In the genomic region with DNA sequence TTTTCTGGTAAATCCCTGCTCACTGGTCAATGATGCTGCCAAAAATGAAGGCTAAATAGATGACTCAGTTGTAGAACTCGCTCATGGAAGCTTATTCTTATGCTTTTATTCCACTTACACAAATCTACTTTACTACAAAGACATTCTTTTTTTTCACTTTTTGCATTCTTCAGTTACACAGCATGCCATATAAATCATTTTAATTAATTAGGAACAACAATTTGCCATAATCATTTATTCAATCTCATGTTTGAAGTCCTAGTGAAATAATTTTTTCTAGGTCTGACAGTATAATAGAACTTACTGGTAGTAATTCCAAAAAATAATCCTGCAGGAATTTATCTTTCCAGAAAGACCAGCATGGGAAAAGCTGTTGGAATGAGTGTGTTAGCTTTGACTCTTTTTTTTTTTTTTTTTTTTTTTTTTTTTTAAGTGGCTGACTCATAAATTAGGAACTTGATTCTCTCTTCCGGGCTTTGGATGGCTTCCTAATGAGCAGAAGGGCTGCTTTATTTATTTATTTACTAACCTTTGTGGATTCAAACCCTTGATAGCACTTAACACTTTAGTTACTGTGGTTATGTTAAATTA, we compare ENCODE assay signal across 9 cellular contexts.
DNase-seq lines count a peak whose midpoint lies in the region; ATAC-seq and TF ChIP-seq lines count a peak whose summit lies in the region.
"Had no signal": no experiment of that assay in that cellular context is flagged by ENCODE, and none has a peak within 500 bp of the region (broad histone marks: within the 10 kb centered on the region; RNA-seq: fewer than 3 reads in every experiment).

No MANE protein-coding gene starts in this region.

- no peak overlapping the region for H3K4me3 Mint-ChIP-seq in activated CD8-positive, alpha-beta T cell treated with anti-CD3 and anti-CD28 coated beads, Interleukin-2, amount 10 ng/mL, durations not matched to agents 7 days and 5 days
- no peak overlapping the region for H3K4me3 Mint-ChIP-seq in activated T-cell treated with anti-CD3 and anti-CD28 coated beads, Interleukin-2, amount 50 U/mL, for 4 hours

- no peaks in the 10 kb centered on the region for H3K9me3 Mint-ChIP-seq in activated CD8-positive, alpha-beta T cell treated with anti-CD3 and anti-CD28 coated beads, Interleukin-2, amount 10 ng/mL, durations not matched to agents 7 days and 5 days (ENCODE audit: insufficient read depth)
- peaks cover 4% of the 10 kb centered on the region for H3K9me3 Mint-ChIP-seq in activated T-cell treated with anti-CD3 and anti-CD28 coated beads, Interleukin-2, amount 50 U/mL, for 4 hours

- H3K36me3 Mint-ChIP-seq in activated CD8-positive, alpha-beta T cell treated with anti-CD3 and anti-CD28 coated beads, Interleukin-2, amount 10 ng/mL, durations not matched to agents 7 days and 5 days (ENCODE audit: low read depth) = no peaks in the 10 kb centered on the region
- H3K36me3 Mint-ChIP-seq in activated T-cell treated with anti-CD3 and anti-CD28 coated beads, Interleukin-2, amount 50 U/mL, for 4 hours (ENCODE audit: insufficient read depth) = no peaks in the 10 kb centered on the region

- TF ChIP-seq CTCF in left ventricle myocardium inferior (IDR thresholded peaks at IDR 0.05; ENCODE audit: borderline replicate concordance) (no peak), tibial nerve (IDR thresholded peaks at IDR 0.05) (no peak)

- H3K27ac ChIP-seq in left ventricle myocardium inferior (replicated peaks) (peak overlapping the region; percentile 65), tibial nerve (peak overlapping the region in 3 of 4 donors; percentile 5 to 81 (median 77))
- H3K27ac ChIP-seq: BLaER1 had no signal

- ATAC-seq in SK-N-SH treated with all-trans-retinoic acid at 6 μM for 48 hours = peak; percentile 81
- no peak for ATAC-seq in activated CD8-positive, alpha-beta T cell treated with anti-CD3 and anti-CD28 coated beads, Interleukin-2, amount 10 ng/mL, durations not matched to agents 7 days and 5 days
- ATAC-seq in activated T-cell treated with anti-CD3 and anti-CD28 coated beads, Interleukin-2, amount 50 U/mL, for 4 hours = no peak
- no peak for ATAC-seq in HG03378 (IDR thresholded peaks at IDR 0.05; ENCODE audit: unreplicated experiment)

- H3K4me3 ChIP-seq in left ventricle myocardium inferior = no peak overlapping the region
- peak overlapping the region in 1 of 4 donors; percentile 9 for H3K4me3 ChIP-seq in tibial nerve
- H3K4me3 ChIP-seq: BLaER1 had no signal

- no peak overlapping the region for H3K27ac Mint-ChIP-seq in activated CD8-positive, alpha-beta T cell treated with anti-CD3 and anti-CD28 coated beads, Interleukin-2, amount 10 ng/mL, durations not matched to agents 7 days and 5 days

- H3K4me1 ChIP-seq in left ventricle myocardium inferior = peaks cover 21% of the 10 kb centered on the region
- H3K4me1 ChIP-seq in tibial nerve = peaks cover 0 to 28% (median 5%) of the 10 kb centered on the region in 4 donors
- H3K4me1 ChIP-seq: BLaER1 had no signal

- H3K27me3 ChIP-seq in left ventricle myocardium inferior (ENCODE audit: low read depth) (no peaks in the 10 kb centered on the region), tibial nerve (no peaks in the 10 kb centered on the region)
- H3K27me3 ChIP-seq: BLaER1 had no signal

- peak in 1 of 2 donors; percentile 20 for TF ChIP-seq EP300 in tibial nerve (IDR thresholded peaks at IDR 0.05)

- H3K9me3 ChIP-seq in left ventricle myocardium inferior (replicated peaks) = no peaks in the 10 kb centered on the region
- H3K9me3 ChIP-seq in tibial nerve = no peaks in the 10 kb centered on the region
- H3K9me3 ChIP-seq: BLaER1 had no signal

- CTCF ChIA-PET in activated CD8-positive, alpha-beta T cell treated with anti-CD3 and anti-CD28 coated beads, Interleukin-2, amount 10 ng/mL, durations not matched to agents 7 days and 5 days (lab: Charles Lee) = no interaction called here

- H3K4me1 Mint-ChIP-seq in activated CD8-positive, alpha-beta T cell treated with anti-CD3 and anti-CD28 coated beads, Interleukin-2, amount 10 ng/mL, durations not matched to agents 7 days and 5 days (ENCODE audit: low read depth) = no peaks in the 10 kb centered on the region
- no peaks in the 10 kb centered on the region for H3K4me1 Mint-ChIP-seq in activated T-cell treated with anti-CD3 and anti-CD28 coated beads, Interleukin-2, amount 50 U/mL, for 4 hours (ENCODE audit: low read depth)

- TF ChIP-seq POLR2A in tibial nerve (IDR thresholded peaks at IDR 0.05) = no peak

- peak; percentile 3 for DNase-seq in SHP77 treated with DMSO at 0.1 percent for 48 hours (lab: John Stamatoyannopoulos, UW)
- no peak for DNase-seq in SHP77 (lab: John Stamatoyannopoulos, UW)
- DNase-seq in left ventricle myocardium inferior = no peak
- DNase-seq in tibial nerve (ENCODE audit: low spot score in 2 of 2) = no peak
- DNase-seq in activated CD8-positive, alpha-beta T cell treated with anti-CD3 and anti-CD28 coated beads, Interleukin-2, amount 10 ng/mL, durations not matched to agents 7 days and 5 days = no peak
- no peak for DNase-seq in activated T-cell treated with anti-CD3 and anti-CD28 coated beads, Interleukin-2, amount 50 U/mL, for 4 hours

- 6 to 8% methylated on average over 2 of the region's 2 CpGs for WGBS in tibial nerve, 2 donors

- POLR2A ChIA-PET in activated CD8-positive, alpha-beta T cell treated with anti-CD3 and anti-CD28 coated beads, Interleukin-2, amount 10 ng/mL, durations not matched to agents 7 days and 5 days (lab: Charles Lee) = no interaction called here

- intact Hi-C loops in left ventricle myocardium inferior (cut with micrococcal nuclease) = no loop called here

- H3K36me3 ChIP-seq in left ventricle myocardium inferior (no peaks in the 10 kb centered on the region), tibial nerve (no peaks in the 10 kb centered on the region)
- H3K36me3 ChIP-seq: BLaER1 had no signal

- no peaks in the 10 kb centered on the region for H3K27me3 Mint-ChIP-seq in activated CD8-positive, alpha-beta T cell treated with anti-CD3 and anti-CD28 coated beads, Interleukin-2, amount 10 ng/mL, durations not matched to agents 7 days and 5 days (ENCODE audit: low read depth)
- H3K27me3 Mint-ChIP-seq in activated T-cell treated with anti-CD3 and anti-CD28 coated beads, Interleukin-2, amount 50 U/mL, for 4 hours (ENCODE audit: low read depth) = no peaks in the 10 kb centered on the region

TF ChIP-seq in SK-N-SH treated with all-trans-retinoic acid at 6 μM for 48 hours, 23 proteins besides CTCF, POLR2A, EP300 and RAD21 (continues in another document):
- TF ChIP-seq, protein P1, sequence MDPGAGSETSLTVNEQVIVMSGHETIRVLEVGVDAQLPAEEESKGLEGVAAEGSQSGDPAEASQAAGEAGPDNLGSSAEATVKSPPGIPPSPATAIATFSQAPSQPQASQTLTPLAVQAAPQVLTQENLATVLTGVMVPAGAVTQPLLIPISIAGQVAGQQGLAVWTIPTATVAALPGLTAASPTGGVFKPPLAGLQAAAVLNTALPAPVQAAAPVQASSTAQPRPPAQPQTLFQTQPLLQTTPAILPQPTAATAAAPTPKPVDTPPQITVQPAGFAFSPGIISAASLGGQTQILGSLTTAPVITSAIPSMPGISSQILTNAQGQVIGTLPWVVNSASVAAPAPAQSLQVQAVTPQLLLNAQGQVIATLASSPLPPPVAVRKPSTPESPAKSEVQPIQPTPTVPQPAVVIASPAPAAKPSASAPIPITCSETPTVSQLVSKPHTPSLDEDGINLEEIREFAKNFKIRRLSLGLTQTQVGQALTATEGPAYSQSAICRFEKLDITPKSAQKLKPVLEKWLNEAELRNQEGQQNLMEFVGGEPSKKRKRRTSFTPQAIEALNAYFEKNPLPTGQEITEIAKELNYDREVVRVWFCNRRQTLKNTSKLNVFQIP (CRISPR knock-in tag; IDR thresholded peaks at IDR 0.05; ENCODE audit: borderline replicate concordance, low read depth) = 0 out of 2 replicates have a peak, but pooled peaks have one; percentile 77
- TF ChIP-seq, protein P2, sequence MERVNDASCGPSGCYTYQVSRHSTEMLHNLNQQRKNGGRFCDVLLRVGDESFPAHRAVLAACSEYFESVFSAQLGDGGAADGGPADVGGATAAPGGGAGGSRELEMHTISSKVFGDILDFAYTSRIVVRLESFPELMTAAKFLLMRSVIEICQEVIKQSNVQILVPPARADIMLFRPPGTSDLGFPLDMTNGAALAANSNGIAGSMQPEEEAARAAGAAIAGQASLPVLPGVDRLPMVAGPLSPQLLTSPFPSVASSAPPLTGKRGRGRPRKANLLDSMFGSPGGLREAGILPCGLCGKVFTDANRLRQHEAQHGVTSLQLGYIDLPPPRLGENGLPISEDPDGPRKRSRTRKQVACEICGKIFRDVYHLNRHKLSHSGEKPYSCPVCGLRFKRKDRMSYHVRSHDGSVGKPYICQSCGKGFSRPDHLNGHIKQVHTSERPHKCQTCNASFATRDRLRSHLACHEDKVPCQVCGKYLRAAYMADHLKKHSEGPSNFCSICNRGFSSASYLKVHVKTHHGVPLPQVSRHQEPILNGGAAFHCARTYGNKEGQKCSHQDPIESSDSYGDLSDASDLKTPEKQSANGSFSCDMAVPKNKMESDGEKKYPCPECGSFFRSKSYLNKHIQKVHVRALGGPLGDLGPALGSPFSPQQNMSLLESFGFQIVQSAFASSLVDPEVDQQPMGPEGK (CRISPR knock-in tag; IDR thresholded peaks at IDR 0.05; ENCODE audit: borderline replicate concordance) = peak; percentile 67; the same call in 1 of the 2 replicates
- TF ChIP-seq OSR1 (CRISPR knock-in tag; IDR thresholded peaks at IDR 0.05) (peak; percentile 98), PPARA (CRISPR knock-in tag; IDR thresholded peaks at IDR 0.05; ENCODE audit: borderline replicate concordance) (no peak), ZFP3 (CRISPR knock-in tag; IDR thresholded peaks at IDR 0.05) (0 out of 2 replicates have a peak, but pooled peaks have one; percentile 52), ARNTL (CRISPR knock-in tag; IDR thresholded peaks at IDR 0.05; ENCODE audit: borderline replicate concordance, low read depth) (peak; percentile 36; the same call in 1 of the 2 replicates), ZFP30 (CRISPR knock-in tag; IDR thresholded peaks at IDR 0.05) (no peak), ZNF565 (CRISPR knock-in tag; conservative IDR thresholded peaks at IDR 0.05; ENCODE audit: low read depth) (no peak), CSDC2 (CRISPR knock-in tag; IDR thresholded peaks at IDR 0.05) (no peak), ESRRG (CRISPR knock-in tag; IDR thresholded peaks at IDR 0.05) (no peak), SNAI2 (CRISPR knock-in tag; IDR thresholded peaks at IDR 0.05) (no peak)
- TF ChIP-seq, protein P3, sequence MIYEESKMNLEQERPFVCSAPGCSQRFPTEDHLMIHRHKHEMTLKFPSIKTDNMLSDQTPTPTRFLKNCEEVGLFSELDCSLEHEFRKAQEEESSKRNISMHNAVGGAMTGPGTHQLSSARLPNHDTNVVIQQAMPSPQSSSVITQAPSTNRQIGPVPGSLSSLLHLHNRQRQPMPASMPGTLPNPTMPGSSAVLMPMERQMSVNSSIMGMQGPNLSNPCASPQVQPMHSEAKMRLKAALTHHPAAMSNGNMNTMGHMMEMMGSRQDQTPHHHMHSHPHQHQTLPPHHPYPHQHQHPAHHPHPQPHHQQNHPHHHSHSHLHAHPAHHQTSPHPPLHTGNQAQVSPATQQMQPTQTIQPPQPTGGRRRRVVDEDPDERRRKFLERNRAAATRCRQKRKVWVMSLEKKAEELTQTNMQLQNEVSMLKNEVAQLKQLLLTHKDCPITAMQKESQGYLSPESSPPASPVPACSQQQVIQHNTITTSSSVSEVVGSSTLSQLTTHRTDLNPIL (CRISPR knock-in tag; IDR thresholded peaks at IDR 0.05; ENCODE audit: low read depth) = peak; percentile 76
